In the genomic region with DNA sequence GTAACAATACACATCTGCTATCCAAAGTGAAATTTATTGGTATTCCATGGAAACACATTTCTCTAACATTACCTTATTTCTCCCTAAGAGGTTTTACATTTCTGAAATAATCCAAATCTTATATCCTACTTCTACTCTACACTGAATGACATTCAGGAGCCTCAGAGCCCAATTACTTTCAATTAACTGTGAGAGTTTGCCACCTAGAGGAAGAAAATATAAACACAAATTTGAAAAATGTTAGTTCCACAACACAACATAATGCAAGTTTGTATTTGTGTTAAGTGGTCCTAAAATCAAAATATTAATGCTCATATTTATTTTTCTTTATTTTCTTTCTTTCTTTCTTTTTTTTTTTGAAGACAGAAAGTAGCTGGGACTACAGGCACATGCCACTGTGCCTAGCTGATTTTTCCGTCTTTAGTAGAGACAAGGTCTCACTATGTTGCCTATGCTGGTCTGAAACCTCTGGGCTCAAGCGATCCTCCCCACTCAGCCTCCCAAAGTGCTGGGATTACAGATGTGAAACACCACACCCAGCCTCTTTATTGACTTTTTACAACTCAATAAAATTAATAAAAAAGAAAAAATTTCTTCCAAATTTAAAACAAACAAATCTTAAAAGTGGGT, we compare ENCODE assay signal across 8 cellular contexts. TPM values are rescaled to one million over a fixed set of nuclear protein-coding genes. Genes with fewer than 3 reads are reported as not detected.
A peak's percentile ranks its signal among the peaks of the same experiment; 100 is the strongest.
DNase-seq lines count a peak whose midpoint lies in the region; ATAC-seq, FAIRE-seq and TF ChIP-seq lines count a peak whose summit lies in the region.

No MANE protein-coding gene starts in this region.

- peaks cover 14% of the 10 kb centered on the region for H3K4me1 Mint-ChIP-seq in progenitor cell of endocrine pancreas (ENCODE audit: low read depth)
- H3K4me1 Mint-ChIP-seq in activated T-cell treated with anti-CD3 and anti-CD28 coated beads, Interleukin-2, amount 50 U/mL, for 24 hours (ENCODE audit: low read depth): peaks cover 11% of the 10 kb centered on the region

- ATAC-seq in A549: peak; percentile 71; a peak in 4 of 6 replicates
- peak; percentile 41 for ATAC-seq in PC-3
- no peak for ATAC-seq in HG02759 (IDR thresholded peaks at IDR 0.05; ENCODE audit: unreplicated experiment)
- ATAC-seq in GM18502 (IDR thresholded peaks at IDR 0.05; ENCODE audit: poor library complexity, unreplicated experiment): no peak

- H3K27me3 Mint-ChIP-seq in progenitor cell of endocrine pancreas: no peaks in the 10 kb centered on the region
- no peaks in the 10 kb centered on the region for H3K27me3 Mint-ChIP-seq in activated T-cell treated with anti-CD3 and anti-CD28 coated beads, Interleukin-2, amount 50 U/mL, for 24 hours

- H3K9ac ChIP-seq in PC-3 (ENCODE audit: low read length): no peak overlapping the region

- H3K27ac Mint-ChIP-seq in progenitor cell of endocrine pancreas: no peak overlapping the region
- no peak overlapping the region for H3K27ac Mint-ChIP-seq in activated T-cell treated with anti-CD3 and anti-CD28 coated beads, Interleukin-2, amount 50 U/mL, for 24 hours

- H3K36me3 ChIP-seq in PC-3 (ENCODE audit: low read depth, low read length) (peaks cover 5% of the 10 kb centered on the region), esophagus squamous epithelium (peaks cover 0 to 40% (median 0%) of the 10 kb centered on the region in 3 donors)

- H3F3A ChIP-seq in PC-3 (ENCODE audit: low read length, unreplicated experiment): peaks cover 6% of the 10 kb centered on the region

- no TSS peak for BruUV-seq in PC-3 (replicated peaks; lab: Mats Ljungman, UMichigan)

- intact Hi-C loops in PC-3 (cut with micrococcal nuclease) (loop anchor here (1.0 kb wide), 1 partner anchor 116 kb away; no protein-coding TSS in a partner anchor), esophagus squamous epithelium (cut with DNase I) (loop anchor here (10.0 kb wide), 2 partner anchors 107 to 237 kb away; no protein-coding TSS in a partner anchor)

- H2AFZ ChIP-seq in PC-3 (ENCODE audit: low read length): no peak overlapping the region

- no peaks in the 10 kb centered on the region for H4K20me1 ChIP-seq in PC-3 (ENCODE audit: low read length)

- no peak overlapping the region for H3K4me3 ChIP-seq in A549
- no peak overlapping the region for H3K4me3 ChIP-seq in GM12875 (ENCODE audit: low read depth, low read length)
- no peak overlapping the region for H3K4me3 ChIP-seq in PC-3 (ENCODE audit: low read length)
- no peak overlapping the region for H3K4me3 ChIP-seq in esophagus squamous epithelium

- FAIRE-seq in A549 (lab: Jason Lieb, UNC): peak; percentile 73

- peak; percentile 71 to 78 for TF ChIP-seq RAD21 in A549 (conservative IDR thresholded peaks at IDR 0.05 in 1 of 2, IDR thresholded peaks at IDR 0.05 in 1 of 2)

- H3K4me2 ChIP-seq in A549 (no peak overlapping the region), PC-3 (ENCODE audit: low read length) (no peak overlapping the region)

- H3K4me3 Mint-ChIP-seq in progenitor cell of endocrine pancreas (ENCODE audit: low read depth): no peak overlapping the region
- no peak overlapping the region for H3K4me3 Mint-ChIP-seq in activated T-cell treated with anti-CD3 and anti-CD28 coated beads, Interleukin-2, amount 50 U/mL, for 24 hours

- POLR2A ChIA-PET in A549 (lab: Yijun Ruan, JAX) (no interaction called here), PC-3 (lab: Charles Lee; ENCODE audit: unreplicated experiment) (no interaction called here)

- 78% methylated on average over 2 of the region's 2 CpGs for WGBS in A549 (ENCODE audit: missing lambda C conversion rate)
- WGBS in esophagus squamous epithelium, 2 donors: 78 to 90% methylated on average over 2 of the region's 2 CpGs

- CTCF ChIA-PET in A549 (lab: Yijun Ruan, JAX): interaction anchor here (1.3 to 2.1 kb wide), 7 partner anchors 9 to 238 kb away, joined by 3 to 5 read pairs (median 4); partner anchors contain the start of gene PAPSS2
- CTCF ChIA-PET in PC-3 (lab: Charles Lee): no interaction called here

- DNase-seq in A549 (ENCODE audit: low read depth in 1 of 2, low spot score in 1 of 2) (peak; percentile 21 to 30), PC-3 (peak; percentile 59), esophagus squamous epithelium (lab: John Stamatoyannopoulos, UW) (no peak), progenitor cell of endocrine pancreas (ENCODE audit: low spot score, unreplicated experiment) (no peak)
- no peak for DNase-seq in activated T-cell treated with anti-CD3 and anti-CD28 coated beads, Interleukin-2, amount 50 U/mL, for 24 hours

- no peaks in the 10 kb centered on the region for H3K9me2 ChIP-seq in PC-3 (replicated peaks; ENCODE audit: low read length)

- TF ChIP-seq CTCF in A549 (IDR thresholded peaks at IDR 0.05): peak; percentile 70
- TF ChIP-seq CTCF in GM12875 (IDR thresholded peaks at IDR 0.05; ENCODE audit: borderline replicate concordance, insufficient read depth, low read depth, low read length): peak; percentile 16; the same call in 1 of the 2 replicates
- TF ChIP-seq CTCF in PC-3 (conservative IDR thresholded peaks at IDR 0.05; ENCODE audit: low read depth, low read length): peak; percentile 66
- TF ChIP-seq CTCF in esophagus squamous epithelium (IDR thresholded peaks at IDR 0.05): peak in 5 of 6 experiments; percentile 26 to 61 (median 56)
- peak; percentile 64 for TF ChIP-seq CTCF in progenitor cell of endocrine pancreas (IDR thresholded peaks at IDR 0.05; ENCODE audit: unreplicated experiment)

- peaks cover 15% of the 10 kb centered on the region for H3K4me1 ChIP-seq in A549
- peaks cover 33% of the 10 kb centered on the region for H3K4me1 ChIP-seq in PC-3 (ENCODE audit: insufficient read depth, low read length)
- H3K4me1 ChIP-seq in esophagus squamous epithelium: peaks cover 0 to 13% (median 0%) of the 10 kb centered on the region in 3 donors

- H3K79me2 ChIP-seq in PC-3 (ENCODE audit: low read length): no peaks in the 10 kb centered on the region

- H3K9me3 ChIP-seq in A549 (no peaks in the 10 kb centered on the region), PC-3 (ENCODE audit: low read length) (no peaks in the 10 kb centered on the region), esophagus squamous epithelium (no peaks in the 10 kb centered on the region)

- no peak for TF ChIP-seq EP300 in A549 (IDR thresholded peaks at IDR 0.05)

- H3K36me3 Mint-ChIP-seq in progenitor cell of endocrine pancreas (ENCODE audit: insufficient read depth): peaks cover 14% of the 10 kb centered on the region
- H3K36me3 Mint-ChIP-seq in activated T-cell treated with anti-CD3 and anti-CD28 coated beads, Interleukin-2, amount 50 U/mL, for 24 hours (ENCODE audit: low read depth): peaks cover 79% of the 10 kb centered on the region

- H3K27ac ChIP-seq in A549 (no peak overlapping the region), PC-3 (ENCODE audit: low read length) (no peak overlapping the region), esophagus squamous epithelium (no peak overlapping the region)

- TF ChIP-seq POLR2A in A549 (IDR thresholded peaks at IDR 0.05; ENCODE audit: low read length) (no peak), esophagus squamous epithelium (IDR thresholded peaks at IDR 0.05) (no peak)

- no peaks in the 10 kb centered on the region for H3K27me3 ChIP-seq in PC-3 (ENCODE audit: low read length)
- no peaks in the 10 kb centered on the region for H3K27me3 ChIP-seq in esophagus squamous epithelium

- no peaks in the 10 kb centered on the region for H3K9me3 Mint-ChIP-seq in progenitor cell of endocrine pancreas (ENCODE audit: low read depth)
- no peaks in the 10 kb centered on the region for H3K9me3 Mint-ChIP-seq in activated T-cell treated with anti-CD3 and anti-CD28 coated beads, Interleukin-2, amount 50 U/mL, for 24 hours

TF ChIP-seq in A549, 52 proteins besides CTCF, POLR2A, EP300 and RAD21:
- TF ChIP-seq HMGXB4 (CRISPR knock-in tag; IDR thresholded peaks at IDR 0.05; ENCODE audit: borderline replicate concordance) (no peak), SMC3 (IDR thresholded peaks at IDR 0.05) (peak; percentile 66)

RNA-seq across cellular contexts. Expression of gene ATAD1, which starts 46.0 kb away (rescaled TPM):
- polyA plus RNA-seq in A549 (2011; rRNA removed): 66.7 and 94.8 TPM in 2 replicates
- 8.4 and 8.8 TPM in 2 replicates for polyA plus RNA-seq in A549 (2012; cell fraction: cytosol; rRNA removed)
- polyA plus RNA-seq in A549 (2012; cell fraction: nucleus; rRNA removed): 4.7 and 8.5 TPM in 2 replicates
- polyA plus RNA-seq in A549 (2017; fragmentation: RNase III; extraction: RNeasy Plus Mini Kit Qiagen cat#74134 plus additional on column Dnase treatment): 30.0 to 32.3 TPM (median 32.3 TPM) in 3 replicates
- 22.9 and 25.5 TPM in 2 replicates for polyA minus RNA-seq in A549 (2011; rRNA and poly(A)+ RNA removed)
- total RNA-seq in PC-3 (2014; rRNA removed): 14.9 and 15.7 TPM in 2 replicates
- total RNA-seq in esophagus squamous epithelium: 10 to 100 TPM; 22.3 to 30.1 (median 26.2) TPM
- 45.8 and 52.1 TPM in 2 replicates for total RNA-seq in progenitor cell of endocrine pancreas

Comparison
In these comparisons a context has a peak if more than half of its experiments do, and no peak if none do; other contexts are left out.
1. ATAC-seq: peak in A549 (2 of 2) and PC-3 (single experiment); none in HG02759 (single experiment) and GM18502 (single experiment).
2. DNase-seq: peak in A549 (2 of 2) and PC-3 (single experiment); none in esophagus squamous epithelium (single experiment), progenitor cell of endocrine pancreas (single experiment) and activated T-cell treated with anti-CD3 and anti-CD28 coated beads, Interleukin-2, amount 50 U/mL, for 24 hours (single experiment).
3. CTCF ChIP-seq: peak in every context shown above with its lines; median percentile 70 in A549; 66 in PC-3; 64 in progenitor cell of endocrine pancreas; 56 in esophagus squamous epithelium; 16 in GM12875.